Comparison of ENCODE assay signal across 1 cellular context in the genomic region with DNA sequence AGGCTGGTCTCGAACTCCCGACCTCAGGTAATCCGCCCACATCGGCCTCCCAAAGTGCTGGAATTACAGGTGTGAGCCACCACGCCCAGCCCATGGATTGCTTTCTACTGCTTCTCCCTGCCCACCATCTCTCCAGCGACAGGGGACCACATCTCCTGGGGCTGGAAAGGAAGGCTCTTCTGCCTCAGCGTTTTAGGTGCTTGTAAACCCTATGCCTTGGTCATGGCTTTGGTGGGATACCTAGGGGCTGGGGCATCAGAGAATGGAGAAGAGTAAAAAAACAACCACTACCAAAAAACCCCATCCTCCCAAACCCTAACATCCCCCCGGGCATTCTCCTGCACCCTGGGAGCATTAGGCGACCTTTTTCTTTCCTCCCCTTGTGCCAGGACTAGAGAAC.
TF ChIP-seq lines count a peak whose summit lies in the region.

No MANE protein-coding gene starts in this region.

TF ChIP-seq in A549, 52 proteins besides CTCF, POLR2A, EP300 and RAD21:
- TF ChIP-seq KDM5A (IDR thresholded peaks at IDR 0.05): no peak
